1 cellular context compared by ENCODE assay signal in the genomic region with DNA sequence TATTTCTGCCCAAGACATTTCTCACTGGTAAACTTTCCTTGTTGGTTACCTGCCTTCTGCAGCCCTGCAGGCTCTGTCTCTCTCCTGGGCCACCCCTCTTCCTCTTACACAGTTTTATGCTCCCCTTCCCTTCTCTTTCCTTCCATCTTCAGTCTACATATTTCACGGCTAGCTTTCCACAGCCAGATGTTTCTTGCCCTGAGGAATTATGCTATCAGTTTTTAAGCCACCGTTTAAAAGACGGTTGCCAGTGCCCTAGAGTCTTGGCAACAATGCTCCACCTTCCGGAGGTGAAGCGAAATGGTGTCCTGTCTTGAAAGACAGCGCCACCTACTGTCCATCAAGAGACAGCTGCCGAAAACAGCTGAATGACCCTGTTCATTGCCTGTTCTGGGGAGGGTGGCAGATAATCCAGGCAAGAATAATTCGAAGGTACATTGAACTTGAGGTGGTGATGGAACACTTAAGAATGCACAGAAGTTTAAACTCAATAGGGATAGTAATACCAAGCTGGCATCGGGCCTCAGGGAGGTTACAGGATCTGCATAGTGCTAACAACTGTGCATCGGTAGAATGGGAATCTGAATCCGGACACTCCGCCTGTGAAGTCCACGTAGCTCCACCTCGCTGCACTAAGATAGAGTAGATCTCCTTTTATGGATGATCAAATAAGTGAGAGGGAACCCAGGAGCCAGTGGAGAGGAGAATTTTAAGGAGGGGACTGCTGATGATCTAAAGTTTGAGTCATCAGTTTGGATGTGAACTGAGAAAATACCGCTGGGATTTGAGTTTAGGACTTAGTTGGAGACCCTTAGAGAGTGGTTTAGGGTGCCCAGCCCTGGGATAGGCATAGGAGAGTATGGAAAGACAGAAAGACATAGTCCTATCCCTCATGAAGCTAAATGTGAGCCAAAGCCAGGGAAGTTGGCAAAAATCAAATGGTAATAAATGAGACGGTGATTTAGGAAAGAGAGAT.
TF ChIP-seq lines count a peak whose summit lies in the region.

No MANE protein-coding gene starts in this region.

TF ChIP-seq in HepG2, 621 proteins besides CTCF, POLR2A, EP300 and RAD21 (continued from another document and continues in another):
- peak; percentile 68 for TF ChIP-seq SAP130 (CRISPR knock-in tag; IDR thresholded peaks at IDR 0.05; ENCODE audit: low read depth)
- TF ChIP-seq, protein P1, sequence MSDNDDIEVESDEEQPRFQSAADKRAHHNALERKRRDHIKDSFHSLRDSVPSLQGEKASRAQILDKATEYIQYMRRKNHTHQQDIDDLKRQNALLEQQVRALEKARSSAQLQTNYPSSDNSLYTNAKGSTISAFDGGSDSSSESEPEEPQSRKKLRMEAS (IDR thresholded peaks at IDR 0.05): no peak; the same call in 1 of the 2 replicates
- no peak for TF ChIP-seq ZNF773 (CRISPR knock-in tag; IDR thresholded peaks at IDR 0.05; ENCODE audit: borderline replicate concordance)
- no peak for TF ChIP-seq ZFP36L2 (CRISPR knock-in tag; IDR thresholded peaks at IDR 0.05)
- peak; percentile 77 for TF ChIP-seq PHF5A (CRISPR knock-in tag; IDR thresholded peaks at IDR 0.05; ENCODE audit: low read depth, unreplicated experiment)
- TF ChIP-seq SIX1 (CRISPR knock-in tag; IDR thresholded peaks at IDR 0.05; ENCODE audit: borderline replicate concordance): no peak
- peak; percentile 70; the same call in 1 of the 2 replicates for TF ChIP-seq ZKSCAN8 (CRISPR knock-in tag; IDR thresholded peaks at IDR 0.05; ENCODE audit: borderline replicate concordance)
- TF ChIP-seq, protein P2, sequence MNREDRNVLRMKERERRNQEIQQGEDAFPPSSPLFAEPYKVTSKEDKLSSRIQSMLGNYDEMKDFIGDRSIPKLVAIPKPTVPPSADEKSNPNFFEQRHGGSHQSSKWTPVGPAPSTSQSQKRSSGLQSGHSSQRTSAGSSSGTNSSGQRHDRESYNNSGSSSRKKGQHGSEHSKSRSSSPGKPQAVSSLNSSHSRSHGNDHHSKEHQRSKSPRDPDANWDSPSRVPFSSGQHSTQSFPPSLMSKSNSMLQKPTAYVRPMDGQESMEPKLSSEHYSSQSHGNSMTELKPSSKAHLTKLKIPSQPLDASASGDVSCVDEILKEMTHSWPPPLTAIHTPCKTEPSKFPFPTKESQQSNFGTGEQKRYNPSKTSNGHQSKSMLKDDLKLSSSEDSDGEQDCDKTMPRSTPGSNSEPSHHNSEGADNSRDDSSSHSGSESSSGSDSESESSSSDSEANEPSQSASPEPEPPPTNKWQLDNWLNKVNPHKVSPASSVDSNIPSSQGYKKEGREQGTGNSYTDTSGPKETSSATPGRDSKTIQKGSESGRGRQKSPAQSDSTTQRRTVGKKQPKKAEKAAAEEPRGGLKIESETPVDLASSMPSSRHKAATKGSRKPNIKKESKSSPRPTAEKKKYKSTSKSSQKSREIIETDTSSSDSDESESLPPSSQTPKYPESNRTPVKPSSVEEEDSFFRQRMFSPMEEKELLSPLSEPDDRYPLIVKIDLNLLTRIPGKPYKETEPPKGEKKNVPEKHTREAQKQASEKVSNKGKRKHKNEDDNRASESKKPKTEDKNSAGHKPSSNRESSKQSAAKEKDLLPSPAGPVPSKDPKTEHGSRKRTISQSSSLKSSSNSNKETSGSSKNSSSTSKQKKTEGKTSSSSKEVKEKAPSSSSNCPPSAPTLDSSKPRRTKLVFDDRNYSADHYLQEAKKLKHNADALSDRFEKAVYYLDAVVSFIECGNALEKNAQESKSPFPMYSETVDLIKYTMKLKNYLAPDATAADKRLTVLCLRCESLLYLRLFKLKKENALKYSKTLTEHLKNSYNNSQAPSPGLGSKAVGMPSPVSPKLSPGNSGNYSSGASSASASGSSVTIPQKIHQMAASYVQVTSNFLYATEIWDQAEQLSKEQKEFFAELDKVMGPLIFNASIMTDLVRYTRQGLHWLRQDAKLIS (CRISPR knock-in tag; IDR thresholded peaks at IDR 0.05): 0 out of 2 replicates have a peak, but pooled peaks have one; percentile 51
- TF ChIP-seq ZFP36L1 (CRISPR knock-in tag; IDR thresholded peaks at IDR 0.05): no peak
- TF ChIP-seq FOSL2 (CRISPR knock-in tag; IDR thresholded peaks at IDR 0.05): peak; percentile 64
- no peak for TF ChIP-seq TARDBP (CRISPR knock-in tag; IDR thresholded peaks at IDR 0.05)
- no peak for TF ChIP-seq SYNCRIP (IDR thresholded peaks at IDR 0.05; ENCODE audit: insufficient read depth, low read depth, low read length)
- TF ChIP-seq HDAC6 (IDR thresholded peaks at IDR 0.05; ENCODE audit: low read depth, low read length): no peak
- no peak; the same call in 1 of the 2 replicates for TF ChIP-seq SUZ12 (IDR thresholded peaks at IDR 0.05; ENCODE audit: low read depth, low read length)
- TF ChIP-seq, protein P3, sequence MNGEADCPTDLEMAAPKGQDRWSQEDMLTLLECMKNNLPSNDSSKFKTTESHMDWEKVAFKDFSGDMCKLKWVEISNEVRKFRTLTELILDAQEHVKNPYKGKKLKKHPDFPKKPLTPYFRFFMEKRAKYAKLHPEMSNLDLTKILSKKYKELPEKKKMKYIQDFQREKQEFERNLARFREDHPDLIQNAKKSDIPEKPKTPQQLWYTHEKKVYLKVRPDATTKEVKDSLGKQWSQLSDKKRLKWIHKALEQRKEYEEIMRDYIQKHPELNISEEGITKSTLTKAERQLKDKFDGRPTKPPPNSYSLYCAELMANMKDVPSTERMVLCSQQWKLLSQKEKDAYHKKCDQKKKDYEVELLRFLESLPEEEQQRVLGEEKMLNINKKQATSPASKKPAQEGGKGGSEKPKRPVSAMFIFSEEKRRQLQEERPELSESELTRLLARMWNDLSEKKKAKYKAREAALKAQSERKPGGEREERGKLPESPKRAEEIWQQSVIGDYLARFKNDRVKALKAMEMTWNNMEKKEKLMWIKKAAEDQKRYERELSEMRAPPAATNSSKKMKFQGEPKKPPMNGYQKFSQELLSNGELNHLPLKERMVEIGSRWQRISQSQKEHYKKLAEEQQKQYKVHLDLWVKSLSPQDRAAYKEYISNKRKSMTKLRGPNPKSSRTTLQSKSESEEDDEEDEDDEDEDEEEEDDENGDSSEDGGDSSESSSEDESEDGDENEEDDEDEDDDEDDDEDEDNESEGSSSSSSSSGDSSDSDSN (CRISPR knock-in tag; IDR thresholded peaks at IDR 0.05): no peak
- TF ChIP-seq ZSCAN25 (CRISPR knock-in tag; IDR thresholded peaks at IDR 0.05): no peak
- no peak for TF ChIP-seq ZFX (CRISPR knock-in tag; IDR thresholded peaks at IDR 0.05; ENCODE audit: low read depth)
- TF ChIP-seq, protein P4, sequence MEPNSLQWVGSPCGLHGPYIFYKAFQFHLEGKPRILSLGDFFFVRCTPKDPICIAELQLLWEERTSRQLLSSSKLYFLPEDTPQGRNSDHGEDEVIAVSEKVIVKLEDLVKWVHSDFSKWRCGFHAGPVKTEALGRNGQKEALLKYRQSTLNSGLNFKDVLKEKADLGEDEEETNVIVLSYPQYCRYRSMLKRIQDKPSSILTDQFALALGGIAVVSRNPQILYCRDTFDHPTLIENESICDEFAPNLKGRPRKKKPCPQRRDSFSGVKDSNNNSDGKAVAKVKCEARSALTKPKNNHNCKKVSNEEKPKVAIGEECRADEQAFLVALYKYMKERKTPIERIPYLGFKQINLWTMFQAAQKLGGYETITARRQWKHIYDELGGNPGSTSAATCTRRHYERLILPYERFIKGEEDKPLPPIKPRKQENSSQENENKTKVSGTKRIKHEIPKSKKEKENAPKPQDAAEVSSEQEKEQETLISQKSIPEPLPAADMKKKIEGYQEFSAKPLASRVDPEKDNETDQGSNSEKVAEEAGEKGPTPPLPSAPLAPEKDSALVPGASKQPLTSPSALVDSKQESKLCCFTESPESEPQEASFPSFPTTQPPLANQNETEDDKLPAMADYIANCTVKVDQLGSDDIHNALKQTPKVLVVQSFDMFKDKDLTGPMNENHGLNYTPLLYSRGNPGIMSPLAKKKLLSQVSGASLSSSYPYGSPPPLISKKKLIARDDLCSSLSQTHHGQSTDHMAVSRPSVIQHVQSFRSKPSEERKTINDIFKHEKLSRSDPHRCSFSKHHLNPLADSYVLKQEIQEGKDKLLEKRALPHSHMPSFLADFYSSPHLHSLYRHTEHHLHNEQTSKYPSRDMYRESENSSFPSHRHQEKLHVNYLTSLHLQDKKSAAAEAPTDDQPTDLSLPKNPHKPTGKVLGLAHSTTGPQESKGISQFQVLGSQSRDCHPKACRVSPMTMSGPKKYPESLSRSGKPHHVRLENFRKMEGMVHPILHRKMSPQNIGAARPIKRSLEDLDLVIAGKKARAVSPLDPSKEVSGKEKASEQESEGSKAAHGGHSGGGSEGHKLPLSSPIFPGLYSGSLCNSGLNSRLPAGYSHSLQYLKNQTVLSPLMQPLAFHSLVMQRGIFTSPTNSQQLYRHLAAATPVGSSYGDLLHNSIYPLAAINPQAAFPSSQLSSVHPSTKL (CRISPR knock-in tag; IDR thresholded peaks at IDR 0.05): peak; percentile 73
- no peak for TF ChIP-seq ZNF543 (CRISPR knock-in tag; IDR thresholded peaks at IDR 0.05)
- no peak for TF ChIP-seq PCBP1 (IDR thresholded peaks at IDR 0.05; ENCODE audit: borderline replicate concordance, low read depth, low read length)
- TF ChIP-seq NFYB (CRISPR knock-in tag; IDR thresholded peaks at IDR 0.05): no peak
- TF ChIP-seq, protein P5, sequence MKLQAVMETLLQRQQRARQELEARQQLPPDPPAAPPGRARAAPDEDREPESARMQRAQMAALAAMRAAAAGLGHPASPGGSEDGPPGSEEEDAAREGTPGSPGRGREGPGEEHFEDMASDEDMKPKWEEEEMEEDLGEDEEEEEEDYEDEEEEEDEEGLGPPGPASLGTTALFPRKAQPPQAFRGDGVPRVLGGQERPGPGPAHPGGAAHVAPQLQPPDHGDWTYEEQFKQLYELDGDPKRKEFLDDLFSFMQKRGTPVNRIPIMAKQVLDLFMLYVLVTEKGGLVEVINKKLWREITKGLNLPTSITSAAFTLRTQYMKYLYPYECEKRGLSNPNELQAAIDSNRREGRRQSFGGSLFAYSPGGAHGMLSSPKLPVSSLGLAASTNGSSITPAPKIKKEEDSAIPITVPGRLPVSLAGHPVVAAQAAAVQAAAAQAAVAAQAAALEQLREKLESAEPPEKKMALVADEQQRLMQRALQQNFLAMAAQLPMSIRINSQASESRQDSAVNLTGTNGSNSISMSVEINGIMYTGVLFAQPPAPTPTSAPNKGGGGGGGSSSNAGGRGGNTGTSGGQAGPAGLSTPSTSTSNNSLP (IDR thresholded peaks at IDR 0.05; ENCODE audit: low read depth, low read length): no peak
- TF ChIP-seq THAP11 (CRISPR knock-in tag; IDR thresholded peaks at IDR 0.05): peak; percentile 67
- 0 out of 2 replicates have a peak, but pooled peaks have one; percentile 83 for TF ChIP-seq ZNF124 (CRISPR knock-in tag; IDR thresholded peaks at IDR 0.05)
- TF ChIP-seq, protein P6, sequence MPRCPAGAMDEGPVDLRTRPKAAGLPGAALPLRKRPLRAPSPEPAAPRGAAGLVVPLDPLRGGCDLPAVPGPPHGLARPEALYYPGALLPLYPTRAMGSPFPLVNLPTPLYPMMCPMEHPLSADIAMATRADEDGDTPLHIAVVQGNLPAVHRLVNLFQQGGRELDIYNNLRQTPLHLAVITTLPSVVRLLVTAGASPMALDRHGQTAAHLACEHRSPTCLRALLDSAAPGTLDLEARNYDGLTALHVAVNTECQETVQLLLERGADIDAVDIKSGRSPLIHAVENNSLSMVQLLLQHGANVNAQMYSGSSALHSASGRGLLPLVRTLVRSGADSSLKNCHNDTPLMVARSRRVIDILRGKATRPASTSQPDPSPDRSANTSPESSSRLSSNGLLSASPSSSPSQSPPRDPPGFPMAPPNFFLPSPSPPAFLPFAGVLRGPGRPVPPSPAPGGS (CRISPR knock-in tag; IDR thresholded peaks at IDR 0.05): no peak
- no peak for TF ChIP-seq FOXA1 (IDR thresholded peaks at IDR 0.05)
- no peak for TF ChIP-seq FOXA1 (CRISPR knock-in tag; IDR thresholded peaks at IDR 0.05)
- no peak for TF ChIP-seq GTF3A (CRISPR knock-in tag; conservative IDR thresholded peaks at IDR 0.05)
- no peak for TF ChIP-seq EED (CRISPR knock-in tag; IDR thresholded peaks at IDR 0.05)
- no peak for TF ChIP-seq RARG (CRISPR knock-in tag; IDR thresholded peaks at IDR 0.05; ENCODE audit: low read depth)
- TF ChIP-seq STAT5B (CRISPR knock-in tag; IDR thresholded peaks at IDR 0.05): no peak
- TF ChIP-seq TEAD3 (CRISPR knock-in tag; optimal IDR thresholded peaks at IDR 0.05; ENCODE audit: borderline replicate concordance): peak; percentile 82
- no peak for TF ChIP-seq MEIS1 (CRISPR knock-in tag; IDR thresholded peaks at IDR 0.05; ENCODE audit: borderline replicate concordance)
- no peak for TF ChIP-seq ZNF75D (CRISPR knock-in tag; IDR thresholded peaks at IDR 0.05; ENCODE audit: borderline replicate concordance)
- no peak for TF ChIP-seq ZNF230 (CRISPR knock-in tag; IDR thresholded peaks at IDR 0.05)
- TF ChIP-seq ZNF788 (CRISPR knock-in tag; IDR thresholded peaks at IDR 0.05; ENCODE audit: borderline replicate concordance): no peak; the same call in 1 of the 2 replicates
- peak; percentile 84 for TF ChIP-seq STAG1 (CRISPR knock-in tag; IDR thresholded peaks at IDR 0.05)
- TF ChIP-seq ERF (CRISPR knock-in tag; IDR thresholded peaks at IDR 0.05): peak; percentile 95
- TF ChIP-seq ZNF841 (CRISPR knock-in tag; IDR thresholded peaks at IDR 0.05; ENCODE audit: borderline replicate concordance): no peak
- TF ChIP-seq, protein P7, sequence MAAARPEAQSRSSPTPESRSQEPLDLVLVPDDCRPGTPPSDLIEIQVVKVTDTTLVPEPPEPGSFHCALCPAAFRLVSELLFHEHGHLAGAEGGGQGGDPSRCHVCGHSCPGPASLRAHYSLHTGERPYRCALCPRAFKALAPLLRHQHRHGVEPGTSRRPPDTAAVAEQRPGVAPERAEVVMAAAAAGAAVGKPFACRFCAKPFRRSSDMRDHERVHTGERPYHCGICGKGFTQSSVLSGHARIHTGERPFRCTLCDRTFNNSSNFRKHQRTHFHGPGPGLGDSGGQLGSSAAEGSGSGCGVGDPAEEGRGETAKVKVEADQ (CRISPR knock-in tag; IDR thresholded peaks at IDR 0.05; ENCODE audit: borderline replicate concordance): no peak
